Comparison of ENCODE assay signal across 11 cellular contexts in genomic region chr22:36569999-36570398, GRCh38. TPM values are rescaled to one million over a fixed set of nuclear protein-coding genes. Genes with fewer than 3 reads are reported as not detected.
A peak's percentile ranks its signal among the peaks of the same experiment; 100 is the strongest.
DNase-seq lines count a peak whose midpoint lies in the region; TF ChIP-seq lines count a peak whose summit lies in the region.
"Had no signal": no experiment of that assay in that cellular context is flagged by ENCODE, and none has a peak within 500 bp of the region (broad histone marks: within the 10 kb centered on the region; RNA-seq: fewer than 3 reads in every experiment).

No MANE protein-coding gene starts in this region.

- H4K20me1 ChIP-seq in Karpas-422 (ENCODE audit: insufficient read depth, low read depth, low read length): no peaks in the 10 kb centered on the region

- H3K4me1 ChIP-seq in Karpas-422 (ENCODE audit: low read length) (no peaks in the 10 kb centered on the region), uterus (no peaks in the 10 kb centered on the region)

- H3K4me3 ChIP-seq in GM06990 (replicated peaks; ENCODE audit: low read depth, low read length): no peak overlapping the region
- no peak overlapping the region for H3K4me3 ChIP-seq in WI38 (ENCODE audit: low read depth, low read length)
- no peak overlapping the region for H3K4me3 ChIP-seq in Karpas-422 (ENCODE audit: low read length)
- no peak overlapping the region for H3K4me3 ChIP-seq in uterus

- H3K36me3 ChIP-seq in GM06990 (ENCODE audit: control insufficient read depth, insufficient read depth, low read length) (no peaks in the 10 kb centered on the region), Karpas-422 (ENCODE audit: insufficient read depth, low read length) (no peaks in the 10 kb centered on the region), uterus (no peaks in the 10 kb centered on the region)

- TF ChIP-seq CTCF in GM06990 (IDR thresholded peaks at IDR 0.05; ENCODE audit: insufficient read depth, low read length, poor library complexity, severe bottlenecking) (peak; percentile 19), WI38 (IDR thresholded peaks at IDR 0.05; ENCODE audit: low read depth, low read length) (peak; percentile 35; the same call in 1 of the 2 replicates), uterus (IDR thresholded peaks at IDR 0.05) (no peak)

- TF ChIP-seq POLR2A in uterus (IDR thresholded peaks at IDR 0.05): no peak

- H3K9me3 ChIP-seq in Karpas-422 (ENCODE audit: low read length): no peaks in the 10 kb centered on the region
- no peaks in the 10 kb centered on the region for H3K9me3 ChIP-seq in uterus

- DNase-seq in AG08395 (ENCODE audit: low spot score) (peak; percentile 73), GM06990 (ENCODE audit: extremely low read depth, insufficient read length) (no peak), iris pigment epithelial cell (ENCODE audit: low read depth) (peak; percentile 31), Karpas-422 (no peak), H4 (ENCODE audit: low spot score) (no peak), kidney tubule cell (ENCODE audit: low spot score) (no peak), uterus (no peak)
- DNase-seq: activated CD8-positive, alpha-beta memory T cell treated with anti-CD3 and anti-CD28 coated beads, Interleukin-2, amount 50 U/mL, for 4 hours; cerebellar nuclear complex; NCI-H1436 had no signal

- H3K27me3 ChIP-seq in GM06990 (replicated peaks; ENCODE audit: control insufficient read depth, insufficient read depth, low read length): no peaks in the 10 kb centered on the region; the same call in 1 of the 2 replicates
- H3K27me3 ChIP-seq in Karpas-422 (ENCODE audit: low read length): no peaks in the 10 kb centered on the region
- no peaks in the 10 kb centered on the region for H3K27me3 ChIP-seq in uterus

- intact Hi-C loops in uterus (cut with DNase I; ENCODE audit: low total_unique reads): no loop called here

- no peak overlapping the region for H3K9ac ChIP-seq in Karpas-422 (ENCODE audit: low read length)

- H3K27ac ChIP-seq in Karpas-422 (ENCODE audit: low read length) (no peak overlapping the region), uterus (no peak overlapping the region)

- H2AFZ ChIP-seq in Karpas-422 (ENCODE audit: low read length): no peak overlapping the region

- H3K9me2 ChIP-seq in Karpas-422 (replicated peaks; ENCODE audit: insufficient read depth, low read length): no peaks in the 10 kb centered on the region

- no peak overlapping the region for H3K4me2 ChIP-seq in Karpas-422 (ENCODE audit: low read depth, low read length, poor library complexity, severe bottlenecking)

- no peaks in the 10 kb centered on the region for H3K79me2 ChIP-seq in Karpas-422 (ENCODE audit: low read length)

RNA-seq across cellular contexts. Expression of gene EIF3D, which starts 41.0 kb away (rescaled TPM):
- total RNA-seq in Karpas-422 (2014; rRNA removed; shearing (Covaris generic); ENCODE audit: low replicate concordance): 481 and 566 TPM in 2 replicates
- total RNA-seq in H4 (2014; rRNA removed; shearing (Covaris generic)): 320 and 353 TPM in 2 replicates
- total RNA-seq in uterus: 100 to 1,000 TPM; 177 to 350 (median 297) TPM

Comparison
In these comparisons a context has a peak if more than half of its experiments do, and no peak if none do; other contexts are left out.
1. DNase-seq: peak in AG08395 (single experiment) and iris pigment epithelial cell (single experiment); none in GM06990 (single experiment), Karpas-422 (single experiment), H4 (single experiment), kidney tubule cell (single experiment) and uterus (0 of 2).
2. CTCF ChIP-seq: peak in GM06990 (single experiment) and WI38 (single experiment); none in uterus (0 of 4).